ENCODE assay signal across 6 cellular contexts in the genomic region with DNA sequence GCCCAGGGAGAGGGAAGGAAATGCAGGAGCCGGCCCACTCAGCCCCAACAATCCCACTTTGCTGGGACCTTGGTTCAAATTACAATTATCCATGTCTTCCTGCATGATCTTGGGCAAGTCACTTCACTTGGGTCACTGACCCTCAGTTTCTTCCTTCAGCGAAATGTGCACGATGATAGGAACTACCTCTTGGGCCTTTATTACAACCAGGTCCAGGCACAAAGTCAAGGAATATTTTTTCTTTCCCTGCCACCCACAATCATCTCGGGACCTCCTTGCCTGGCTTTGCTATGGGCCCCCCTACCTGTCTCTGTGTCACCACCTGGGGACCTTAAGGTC. TPM values are rescaled to one million over a fixed set of nuclear protein-coding genes. Genes with fewer than 3 reads are reported as not detected.
DNase-seq lines count a peak whose midpoint lies in the region; ATAC-seq and TF ChIP-seq lines count a peak whose summit lies in the region.

No MANE protein-coding gene starts in this region.

- H3K9me3 ChIP-seq in gastroesophageal sphincter (no peaks in the 10 kb centered on the region), testis (no peaks in the 10 kb centered on the region)

- ATAC-seq in activated CD8-positive, alpha-beta T cell treated with anti-CD3 and anti-CD28 coated beads for 36 hours: no peak
- no peak for ATAC-seq in activated CD8-positive, alpha-beta T cell treated with anti-CD3 and anti-CD28 coated beads, Interleukin-2, amount 10 ng/mL, durations not matched to agents 7 days and 5 days
- ATAC-seq in gastroesophageal sphincter (no peak), GM21360 (IDR thresholded peaks at IDR 0.05; ENCODE audit: unreplicated experiment) (no peak)

- POLR2A ChIA-PET in activated CD8-positive, alpha-beta T cell treated with anti-CD3 and anti-CD28 coated beads for 36 hours (lab: Charles Lee): interaction anchor here (1.3 to 4.4 kb wide), 2 partner anchors 22 to 99 kb away, joined by 4 to 35 read pairs; a partner anchor contains a TSS
- POLR2A ChIA-PET in activated CD8-positive, alpha-beta T cell treated with anti-CD3 and anti-CD28 coated beads, Interleukin-2, amount 10 ng/mL, durations not matched to agents 7 days and 5 days (lab: Charles Lee): interaction anchor here (3.5 kb wide), 1 partner anchor 22 kb away, joined by 19 read pairs; a partner anchor contains a TSS

- peaks cover 0 to 5% of the 10 kb centered on the region in 2 donors for H3K36me3 ChIP-seq in gastroesophageal sphincter
- no peaks in the 10 kb centered on the region for H3K36me3 ChIP-seq in testis (ENCODE audit: low read depth, missing control alignments)

- no peak for TF ChIP-seq EP300 in gastroesophageal sphincter (IDR thresholded peaks at IDR 0.05)

- H3K27ac ChIP-seq in gastroesophageal sphincter (peak overlapping the region in 3 of 4 donors; percentile 82 to 89 (median 88)), testis (peak overlapping the region; percentile 79 to 85)

- H3K27me3 Mint-ChIP-seq in activated CD8-positive, alpha-beta T cell treated with anti-CD3 and anti-CD28 coated beads for 36 hours: peaks cover 11% of the 10 kb centered on the region
- H3K27me3 Mint-ChIP-seq in activated CD8-positive, alpha-beta T cell treated with anti-CD3 and anti-CD28 coated beads, Interleukin-2, amount 10 ng/mL, durations not matched to agents 7 days and 5 days (ENCODE audit: low read depth): peaks cover 23% of the 10 kb centered on the region

- H3K27ac Mint-ChIP-seq in activated CD8-positive, alpha-beta T cell treated with anti-CD3 and anti-CD28 coated beads for 36 hours: no peak overlapping the region
- H3K27ac Mint-ChIP-seq in activated CD8-positive, alpha-beta T cell treated with anti-CD3 and anti-CD28 coated beads, Interleukin-2, amount 10 ng/mL, durations not matched to agents 7 days and 5 days: no peak overlapping the region

- no peaks in the 10 kb centered on the region for H3K9me3 Mint-ChIP-seq in activated CD8-positive, alpha-beta T cell treated with anti-CD3 and anti-CD28 coated beads for 36 hours
- no peaks in the 10 kb centered on the region for H3K9me3 Mint-ChIP-seq in activated CD8-positive, alpha-beta T cell treated with anti-CD3 and anti-CD28 coated beads, Interleukin-2, amount 10 ng/mL, durations not matched to agents 7 days and 5 days (ENCODE audit: insufficient read depth)

- H3K4me3 ChIP-seq in gastroesophageal sphincter: peak overlapping the region; percentile 34 to 60
- H3K4me3 ChIP-seq in testis: peak overlapping the region; percentile 49 to 67

- DNase-seq in activated CD8-positive, alpha-beta T cell treated with anti-CD3 and anti-CD28 coated beads for 36 hours: no peak
- no peak for DNase-seq in activated CD8-positive, alpha-beta T cell treated with anti-CD3 and anti-CD28 coated beads, Interleukin-2, amount 10 ng/mL, durations not matched to agents 7 days and 5 days
- DNase-seq in testis: no peak
- DNase-seq in stimulated activated CD8-positive, alpha-beta memory T cell treated with anti-CD3 and anti-CD28 coated beads, Interleukin-4, amount 100 ng/mL, for 48 hours: no peak

- TF ChIP-seq CTCF in activated CD8-positive, alpha-beta T cell treated with anti-CD3 and anti-CD28 coated beads for 36 hours (IDR thresholded peaks at IDR 0.05): no peak
- TF ChIP-seq CTCF in gastroesophageal sphincter (IDR thresholded peaks at IDR 0.05): no peak
- no peak for TF ChIP-seq CTCF in testis (IDR thresholded peaks at IDR 0.05)

- H3K4me1 ChIP-seq in gastroesophageal sphincter (peaks cover 0 to 23% (median 5%) of the 10 kb centered on the region in 3 donors), testis (peaks cover 12% of the 10 kb centered on the region)

- WGBS in gastroesophageal sphincter (ENCODE audit: low coverage in 1 of 2), 2 donors: 12% methylated on average over 3 of the region's 4 CpGs; no CpG with 5 or more reads in 1 of the 2 donors
- WGBS in testis, 2 donors: 5 to 19% methylated on average over 4 of the region's 4 CpGs

- no peaks in the 10 kb centered on the region for H3K36me3 Mint-ChIP-seq in activated CD8-positive, alpha-beta T cell treated with anti-CD3 and anti-CD28 coated beads for 36 hours (ENCODE audit: low read depth)
- no peaks in the 10 kb centered on the region for H3K36me3 Mint-ChIP-seq in activated CD8-positive, alpha-beta T cell treated with anti-CD3 and anti-CD28 coated beads, Interleukin-2, amount 10 ng/mL, durations not matched to agents 7 days and 5 days (ENCODE audit: low read depth)

- no peak for TF ChIP-seq POLR2A in gastroesophageal sphincter (IDR thresholded peaks at IDR 0.05)
- TF ChIP-seq POLR2A in testis (IDR thresholded peaks at IDR 0.05): no peak

- intact Hi-C loops in activated CD8-positive, alpha-beta T cell treated with anti-CD3 and anti-CD28 coated beads for 36 hours (cut with micrococcal nuclease): no loop called here
- intact Hi-C loops in testis (cut with DNase I; ENCODE audit: low total_unique reads): no loop called here

- peaks cover 17% of the 10 kb centered on the region for H3K4me1 Mint-ChIP-seq in activated CD8-positive, alpha-beta T cell treated with anti-CD3 and anti-CD28 coated beads for 36 hours (ENCODE audit: low read depth)
- peaks cover 25% of the 10 kb centered on the region for H3K4me1 Mint-ChIP-seq in activated CD8-positive, alpha-beta T cell treated with anti-CD3 and anti-CD28 coated beads, Interleukin-2, amount 10 ng/mL, durations not matched to agents 7 days and 5 days (ENCODE audit: low read depth)

- CTCF ChIA-PET in activated CD8-positive, alpha-beta T cell treated with anti-CD3 and anti-CD28 coated beads for 36 hours (lab: Charles Lee): no interaction called here
- CTCF ChIA-PET in activated CD8-positive, alpha-beta T cell treated with anti-CD3 and anti-CD28 coated beads, Interleukin-2, amount 10 ng/mL, durations not matched to agents 7 days and 5 days (lab: Charles Lee): no interaction called here

- H3K27me3 ChIP-seq in gastroesophageal sphincter (peaks cover 23% of the 10 kb centered on the region), testis (no peaks in the 10 kb centered on the region)

- H3K4me3 Mint-ChIP-seq in activated CD8-positive, alpha-beta T cell treated with anti-CD3 and anti-CD28 coated beads for 36 hours: peak overlapping the region; percentile 86
- H3K4me3 Mint-ChIP-seq in activated CD8-positive, alpha-beta T cell treated with anti-CD3 and anti-CD28 coated beads, Interleukin-2, amount 10 ng/mL, durations not matched to agents 7 days and 5 days: no peak overlapping the region

RNA-seq across cellular contexts. Expression of a gene that starts 0.4 kb away (rescaled TPM):
- 1 to 10 TPM; 7.4 to 8.6 TPM for total RNA-seq in activated CD8-positive, alpha-beta T cell treated with anti-CD3 and anti-CD28 coated beads for 36 hours
- 1 to 10 TPM; 2.2 to 2.8 TPM for total RNA-seq in activated CD8-positive, alpha-beta T cell treated with anti-CD3 and anti-CD28 coated beads, Interleukin-2, amount 10 ng/mL, durations not matched to agents 7 days and 5 days
- 100 to 1,000 TPM in 3 of 4 donors, 10 to 100 TPM in 1; 45.6 to 456 (median 177) TPM for total RNA-seq in gastroesophageal sphincter
- total RNA-seq in testis: 10 to 100 TPM; 53.3 to 80.0 TPM
- 105 TPM for polyA plus RNA-seq in testis (ENCODE audit: insufficient read depth, low read depth, low replicate concordance)

RNA-seq across cellular contexts. Expression of a gene that starts 21.2 kb away (rescaled TPM):
- 10 to 100 TPM; 34.5 to 40.2 TPM for total RNA-seq in activated CD8-positive, alpha-beta T cell treated with anti-CD3 and anti-CD28 coated beads for 36 hours
- total RNA-seq in activated CD8-positive, alpha-beta T cell treated with anti-CD3 and anti-CD28 coated beads, Interleukin-2, amount 10 ng/mL, durations not matched to agents 7 days and 5 days: 10 to 100 TPM; 63.4 to 64.1 TPM
- total RNA-seq in gastroesophageal sphincter: 10 to 100 TPM; 36.4 to 73.0 (median 56.6) TPM
- total RNA-seq in testis: 100 to 1,000 TPM; 112 to 223 TPM
- 103 TPM for polyA plus RNA-seq in testis (ENCODE audit: insufficient read depth, low read depth, low replicate concordance)

RNA-seq across cellular contexts. Expression of a gene that starts 21.3 kb away (rescaled TPM):
- total RNA-seq in activated CD8-positive, alpha-beta T cell treated with anti-CD3 and anti-CD28 coated beads for 36 hours: 1 to 10 TPM; 2.4 to 2.9 TPM
- total RNA-seq in activated CD8-positive, alpha-beta T cell treated with anti-CD3 and anti-CD28 coated beads, Interleukin-2, amount 10 ng/mL, durations not matched to agents 7 days and 5 days: 1 to 10 TPM; 1.1 to 1.3 TPM
- 10 to 100 TPM in 3 of 4 donors, 1 to 10 TPM in 1; 2.2 to 26.4 (median 17.0) TPM for total RNA-seq in gastroesophageal sphincter
- total RNA-seq in testis: 1 to 10 TPM; 7.0 to 9.1 TPM
- polyA plus RNA-seq in testis (ENCODE audit: insufficient read depth, low read depth, low replicate concordance): 1.9 TPM

RNA-seq across cellular contexts. Expression of a gene that starts 22.2 kb away (rescaled TPM):
- total RNA-seq in activated CD8-positive, alpha-beta T cell treated with anti-CD3 and anti-CD28 coated beads for 36 hours: 10 to 100 TPM; 27.8 to 29.5 TPM
- 10 to 100 TPM; 40.3 to 41.2 TPM for total RNA-seq in activated CD8-positive, alpha-beta T cell treated with anti-CD3 and anti-CD28 coated beads, Interleukin-2, amount 10 ng/mL, durations not matched to agents 7 days and 5 days
- total RNA-seq in gastroesophageal sphincter (10 to 100 TPM; 21.5 to 45.3 (median 39.2) TPM), testis (10 to 100 TPM; 39.4 to 48.7 TPM)
- 39.3 TPM for polyA plus RNA-seq in testis (ENCODE audit: insufficient read depth, low read depth, low replicate concordance)

RNA-seq across cellular contexts. Expression of a gene that starts 24.9 kb away (rescaled TPM):
- total RNA-seq in activated CD8-positive, alpha-beta T cell treated with anti-CD3 and anti-CD28 coated beads for 36 hours: under 1 TPM; 0.58 to 0.74 TPM
- total RNA-seq in activated CD8-positive, alpha-beta T cell treated with anti-CD3 and anti-CD28 coated beads, Interleukin-2, amount 10 ng/mL, durations not matched to agents 7 days and 5 days: 1 to 10 TPM in 1 of 2 experiments, under 1 TPM in 1; 0.76 to 1.4 TPM
- total RNA-seq in gastroesophageal sphincter: 1 to 10 TPM in 3 of 4 donors, not detected in 1; 4.2 to 7.9 (median 5.1) TPM
- 10 to 100 TPM; 14.9 to 26.0 TPM for total RNA-seq in testis
- 59.4 TPM for polyA plus RNA-seq in testis (ENCODE audit: insufficient read depth, low read depth, low replicate concordance)

Comparison
In these comparisons a context has a peak if more than half of its experiments do, and no peak if none do; other contexts are left out.
1. RNA of a gene that starts 0.4 kb away (total RNA-seq): 45.6 to 456 TPM in gastroesophageal sphincter and 53.3 to 80.0 TPM in testis; 7.4 to 8.6 TPM in activated CD8-positive, alpha-beta T cell treated with anti-CD3 and anti-CD28 coated beads for 36 hours and 2.2 to 2.8 TPM in activated CD8-positive, alpha-beta T cell treated with anti-CD3 and anti-CD28 coated beads, Interleukin-2, amount 10 ng/mL, durations not matched to agents 7 days and 5 days; every median in the first group is over 4 times any median in the second.